In genomic region chr21:44964381-44964780, GRCh38 we compare ENCODE assay signal across 25 cellular contexts. TPM values are rescaled to one million over a fixed set of nuclear protein-coding genes. Genes with fewer than 3 reads are reported as not detected.
DNase-seq lines count a peak whose midpoint lies in the region; ATAC-seq and TF ChIP-seq lines count a peak whose summit lies in the region.
"Had no signal": no experiment of that assay in that cellular context is flagged by ENCODE, and none has a peak within 500 bp of the region (broad histone marks: within the 10 kb centered on the region; RNA-seq: fewer than 3 reads in every experiment).

No MANE protein-coding gene starts in this region.

- H3K9me3 Mint-ChIP-seq in activated naive CD8-positive, alpha-beta T cell (ENCODE audit: low read depth) = no peaks in the 10 kb centered on the region
- no peaks in the 10 kb centered on the region for H3K9me3 Mint-ChIP-seq in activated naive CD8-positive, alpha-beta T cell treated with anti-CD3 and anti-CD28 coated beads, Interleukin-2, amount 50 U/mL, for 24 hours
- H3K9me3 Mint-ChIP-seq in naive thymus-derived CD8-positive, alpha-beta T cell = no peaks in the 10 kb centered on the region

- peak overlapping the region; percentile 52 for H3K4me3 Mint-ChIP-seq in activated naive CD8-positive, alpha-beta T cell
- H3K4me3 Mint-ChIP-seq in activated naive CD8-positive, alpha-beta T cell treated with anti-CD3 and anti-CD28 coated beads, Interleukin-2, amount 50 U/mL, for 24 hours = no peak overlapping the region
- peak overlapping the region in 8 of 10 donors; percentile 2 to 85 (median 56) for H3K4me3 Mint-ChIP-seq in naive thymus-derived CD8-positive, alpha-beta T cell

- TF ChIP-seq CTCF in ascending aorta (IDR thresholded peaks at IDR 0.05) (no peak), spleen (IDR thresholded peaks at IDR 0.05 in 8 of 11, conservative IDR thresholded peaks at IDR 0.05 in 3 of 11) (no peak), right lobe of liver (IDR thresholded peaks at IDR 0.05) (no peak)

- H3K36me3 ChIP-seq in ascending aorta = peaks cover 0 to 10% of the 10 kb centered on the region in 2 donors
- H3K36me3 ChIP-seq in spleen = peaks cover 0 to 76% (median 13%) of the 10 kb centered on the region in 6 donors
- H3K36me3 ChIP-seq in right lobe of liver = no peaks in the 10 kb centered on the region
- H3K36me3 ChIP-seq: transverse colon had no signal

- H3K4me3 ChIP-seq in ascending aorta (no peak overlapping the region), spleen (no peak overlapping the region), right lobe of liver (no peak overlapping the region)
- H3K4me3 ChIP-seq: pancreas, PC-9, stomach, transverse colon had no signal

- no peak for ATAC-seq in activated naive CD8-positive, alpha-beta T cell treated with anti-CD3 and anti-CD28 coated beads, Interleukin-2, amount 50 U/mL, for 24 hours
- no peak for ATAC-seq in naive thymus-derived CD8-positive, alpha-beta T cell
- ATAC-seq in right lobe of liver = no peak
- ATAC-seq in HG02642 (IDR thresholded peaks at IDR 0.05; ENCODE audit: poor library complexity, unreplicated experiment) = no peak
- ATAC-seq in HG02798 (IDR thresholded peaks at IDR 0.05; ENCODE audit: poor library complexity, unreplicated experiment) = no peak
- ATAC-seq: activated CD8-positive, alpha-beta T cell treated with anti-CD3 and anti-CD28 coated beads, Interleukin-2, amount 10 ng/mL, durations not matched to agents 7 days and 5 days; pancreas had no signal

- no peak for TF ChIP-seq POLR2A in spleen (IDR thresholded peaks at IDR 0.05)
- no peak for TF ChIP-seq POLR2A in right lobe of liver (IDR thresholded peaks at IDR 0.05)

- H3K9me3 ChIP-seq in ascending aorta = no peaks in the 10 kb centered on the region
- H3K9me3 ChIP-seq in spleen = no peaks in the 10 kb centered on the region
- no peaks in the 10 kb centered on the region for H3K9me3 ChIP-seq in right lobe of liver
- H3K9me3 ChIP-seq: Caco-2, pancreas, stomach, transverse colon had no signal

- peaks cover 4% of the 10 kb centered on the region for H3K36me3 Mint-ChIP-seq in activated naive CD8-positive, alpha-beta T cell
- peaks cover 50% of the 10 kb centered on the region for H3K36me3 Mint-ChIP-seq in activated naive CD8-positive, alpha-beta T cell treated with anti-CD3 and anti-CD28 coated beads, Interleukin-2, amount 50 U/mL, for 24 hours (ENCODE audit: low read depth)
- H3K36me3 Mint-ChIP-seq in naive thymus-derived CD8-positive, alpha-beta T cell = peaks cover 0 to 58% (median 9%) of the 10 kb centered on the region in 3 donors

- no peak for DNase-seq in activated naive CD8-positive, alpha-beta T cell treated with anti-CD3 and anti-CD28 coated beads, Interleukin-2, amount 50 U/mL, for 24 hours
- DNase-seq in ascending aorta (ENCODE audit: low spot score in 2 of 2) (no peak), spleen (peak; percentile 72), right lobe of liver (no peak)
- DNase-seq in naive thymus-derived CD8-positive, alpha-beta T cell = no peak
- DNase-seq: activated CD4-positive, CD25-positive, alpha-beta regulatory T cell treated with anti-CD3 and anti-CD28 coated beads, Interleukin-2, amount 50 U/mL, for 72 hours; activated CD8-positive, alpha-beta T cell treated with anti-CD3 and anti-CD28 coated beads, Interleukin-2, amount 10 ng/mL, durations not matched to agents 7 days and 5 days; activated gamma-delta T cell treated with Interleukin-2 at 50 U/mL for 16 hours; activated T-cell treated with anti-CD3 and anti-CD28 coated beads for 4 hours; amniotic stem cell; Caco-2; dermis blood vessel endothelial cell; DND-41; head of caudate nucleus; mesendoderm; NCI-H1436 treated with DMSO at 0.1 percent for 48 hours; PC-9; SHP77 treated with DMSO at 0.1 percent for 48 hours; stomach; transverse colon had no signal

- no peaks in the 10 kb centered on the region for H3K27me3 Mint-ChIP-seq in activated naive CD8-positive, alpha-beta T cell
- H3K27me3 Mint-ChIP-seq in activated naive CD8-positive, alpha-beta T cell treated with anti-CD3 and anti-CD28 coated beads, Interleukin-2, amount 50 U/mL, for 24 hours = no peaks in the 10 kb centered on the region
- no peaks in the 10 kb centered on the region for H3K27me3 Mint-ChIP-seq in naive thymus-derived CD8-positive, alpha-beta T cell

- H3K27ac ChIP-seq in ascending aorta (peak overlapping the region; percentile 49 to 87), spleen (no peak overlapping the region), right lobe of liver (no peak overlapping the region)
- H3K27ac ChIP-seq: KMS-11, pancreas, PC-9 had no signal

- POLR2A ChIA-PET in naive thymus-derived CD8-positive, alpha-beta T cell (lab: Charles Lee) = no interaction called here

- no peak overlapping the region for H3K27ac Mint-ChIP-seq in activated naive CD8-positive, alpha-beta T cell
- H3K27ac Mint-ChIP-seq in activated naive CD8-positive, alpha-beta T cell treated with anti-CD3 and anti-CD28 coated beads, Interleukin-2, amount 50 U/mL, for 24 hours = no peak overlapping the region
- peak overlapping the region in 4 of 10 donors; percentile 27 to 84 (median 60) for H3K27ac Mint-ChIP-seq in naive thymus-derived CD8-positive, alpha-beta T cell
- H3K27ac Mint-ChIP-seq: activated CD8-positive, alpha-beta T cell treated with anti-CD3 and anti-CD28 coated beads, Interleukin-2, amount 10 ng/mL, durations not matched to agents 7 days and 5 days had no signal

- H3K27me3 ChIP-seq in ascending aorta (no peaks in the 10 kb centered on the region), spleen (replicated peaks in 1 of 7) (no peaks in the 10 kb centered on the region), right lobe of liver (no peaks in the 10 kb centered on the region)
- H3K27me3 ChIP-seq: pancreas, stomach, transverse colon had no signal

- 89 to 95% (median 90%) methylated on average over 12 of the region's 12 CpGs for WGBS in spleen, 5 donors
- WGBS in right lobe of liver (ENCODE audit: insufficient coverage, low coverage, low lambda C conversion rate, missing lambda C conversion rate) = 94% methylated on average over 12 of the region's 12 CpGs

- H3K4me1 Mint-ChIP-seq in activated naive CD8-positive, alpha-beta T cell (ENCODE audit: low read depth) = peaks cover 48% of the 10 kb centered on the region
- H3K4me1 Mint-ChIP-seq in activated naive CD8-positive, alpha-beta T cell treated with anti-CD3 and anti-CD28 coated beads, Interleukin-2, amount 50 U/mL, for 24 hours = peaks cover 43% of the 10 kb centered on the region
- peaks cover 21 to 50% (median 48%) of the 10 kb centered on the region in 4 donors for H3K4me1 Mint-ChIP-seq in naive thymus-derived CD8-positive, alpha-beta T cell

- peaks cover 34 to 66% of the 10 kb centered on the region in 2 donors for H3K4me1 ChIP-seq in ascending aorta
- H3K4me1 ChIP-seq in spleen = peaks cover 21 to 95% (median 53%) of the 10 kb centered on the region in 6 donors
- peaks cover 0 to 11% (median 2%) of the 10 kb centered on the region in 4 donors for H3K4me1 ChIP-seq in right lobe of liver
- H3K4me1 ChIP-seq: Caco-2, pancreas had no signal

- intact Hi-C loops in ascending aorta (cut with DNase I) = loop anchor here (5.0 kb wide), 1 partner anchor 53 kb away; no protein-coding TSS in a partner anchor
- intact Hi-C loops in spleen (cut with DNase I; ENCODE audit: low total_unique reads) = no loop called here
- intact Hi-C loops in right lobe of liver (cut with DNase I) = no loop called here

RNA-seq across cellular contexts. Expression of gene SLX9, which starts 24.6 kb away (rescaled TPM):
- total RNA-seq in ascending aorta (0.75 TPM), spleen (10 to 100 TPM in 6 of 7 donors, 1 to 10 TPM in 1; 6.1 to 30.6 (median 26.4) TPM), right lobe of liver (10 to 100 TPM; 15.0 to 27.9 (median 17.1) TPM)
- 10 to 100 TPM; 23.5 to 27.9 TPM for total RNA-seq in naive thymus-derived CD8-positive, alpha-beta T cell
- polyA plus RNA-seq in naive thymus-derived CD8-positive, alpha-beta T cell = 10 to 100 TPM; 11.7 to 13.5 (median 12.1) TPM
- polyA plus RNA-seq in spleen = 10 to 100 TPM; 16.4 to 35.4 (median 28.5) TPM

RNA-seq across cellular contexts. Expression of gene ITGB2, which starts 43.7 kb away (rescaled TPM):
- 65.5 TPM for total RNA-seq in ascending aorta
- total RNA-seq in naive thymus-derived CD8-positive, alpha-beta T cell = 100 to 1,000 TPM; 177 to 180 TPM
- 100 to 1,000 TPM; 423 to 549 (median 524) TPM for polyA plus RNA-seq in naive thymus-derived CD8-positive, alpha-beta T cell
- total RNA-seq in spleen = 100 to 1,000 TPM; 285 to 754 (median 415) TPM
- polyA plus RNA-seq in spleen = 100 to 1,000 TPM in 2 of 3 donors, 10 to 100 TPM in 1; 92.1 to 332 (median 250) TPM
- 10 to 100 TPM; 12.9 to 61.8 (median 36.6) TPM for total RNA-seq in right lobe of liver

Comparison
In these comparisons a context has a peak if more than half of its experiments do, and no peak if none do; other contexts are left out.
1. H3K27ac ChIP-seq: peak in ascending aorta (2 of 2); none in spleen (0 of 8) and right lobe of liver (0 of 3).